In genomic region chr13:77544765-77545316, GRCh38 we compare ENCODE assay signal across 15 cellular contexts. TPM values are rescaled to one million over a fixed set of nuclear protein-coding genes. Genes with fewer than 3 reads are reported as not detected.
A peak's percentile ranks its signal among the peaks of the same experiment; 100 is the strongest.
DNase-seq lines count a peak whose midpoint lies in the region; ATAC-seq, FAIRE-seq and TF ChIP-seq lines count a peak whose summit lies in the region.
"Had no signal": no experiment of that assay in that cellular context is flagged by ENCODE, and none has a peak within 500 bp of the region (broad histone marks: within the 10 kb centered on the region; RNA-seq: fewer than 3 reads in every experiment).

No MANE protein-coding gene starts in this region.

- H3K4me2 ChIP-seq in keratinocyte (ENCODE audit: control insufficient read depth, extremely low read depth, insufficient read depth, low read depth, low read length), result peak overlapping the region; percentile 42

- no peaks in the 10 kb centered on the region for H3K36me3 ChIP-seq in keratinocyte (ENCODE audit: control insufficient read depth in 2 of 2, extremely low read depth in 1 of 2, insufficient read depth in 2 of 2, low read length in 2 of 2)

- H3K27ac Mint-ChIP-seq in endothelial cell (ENCODE audit: unreplicated experiment), result no peak overlapping the region
- H3K27ac Mint-ChIP-seq: activated naive CD8-positive, alpha-beta T cell treated with anti-CD3 and anti-CD28 coated beads, Interleukin-2, amount 50 U/mL, for 24 hours had no signal

- no peaks in the 10 kb centered on the region for H3K9me3 Mint-ChIP-seq in endothelial cell (ENCODE audit: unreplicated experiment)
- H3K9me3 Mint-ChIP-seq: activated naive CD8-positive, alpha-beta T cell treated with anti-CD3 and anti-CD28 coated beads, Interleukin-2, amount 50 U/mL, for 24 hours; naive B cell had no signal

- H3K36me3 Mint-ChIP-seq in endothelial cell (ENCODE audit: low read depth, unreplicated experiment), result no peaks in the 10 kb centered on the region
- H3K36me3 Mint-ChIP-seq: CD4-positive, CD25-positive, alpha-beta regulatory T cell; naive B cell had no signal

- H3K4me3 Mint-ChIP-seq in endothelial cell (ENCODE audit: unreplicated experiment), result no peak overlapping the region
- H3K4me3 Mint-ChIP-seq: activated naive CD8-positive, alpha-beta T cell treated with anti-CD3 and anti-CD28 coated beads, Interleukin-2, amount 50 U/mL, for 24 hours; CD4-positive, CD25-positive, alpha-beta regulatory T cell; naive B cell had no signal

- H3K9ac ChIP-seq in keratinocyte (ENCODE audit: control insufficient read depth, extremely low read depth, insufficient read depth, low read length), result no peak overlapping the region

- no peaks in the 10 kb centered on the region for H3K79me2 ChIP-seq in keratinocyte (ENCODE audit: control insufficient read depth, insufficient read depth, low read length)

- no peaks in the 10 kb centered on the region for H4K20me1 ChIP-seq in keratinocyte (ENCODE audit: control insufficient read depth, extremely low read depth, insufficient read depth, low read length)

- TF ChIP-seq CTCF in keratinocyte (optimal IDR thresholded peaks at IDR 0.05 in 1 of 3, IDR thresholded peaks at IDR 0.05 in 1 of 3, conservative IDR thresholded peaks at IDR 0.05 in 1 of 3; ENCODE audit: extremely low read depth in 1 of 3, insufficient read depth in 2 of 3, low read length in 3 of 3) (no peak), endothelial cell (IDR thresholded peaks at IDR 0.05; ENCODE audit: unreplicated experiment) (no peak)

- H3K27ac ChIP-seq in keratinocyte (ENCODE audit: control insufficient read depth, insufficient read depth, low read length), result no peak overlapping the region

- no peak overlapping the region for H3K4me3 ChIP-seq in keratinocyte (ENCODE audit: control insufficient read depth in 2 of 3, extremely low read depth in 1 of 3, insufficient read depth in 2 of 3, low read depth in 1 of 3, low read length in 3 of 3)

- ATAC-seq in GM21447 (IDR thresholded peaks at IDR 0.05; ENCODE audit: unreplicated experiment), result peak; percentile 45
- ATAC-seq in HG03439 (IDR thresholded peaks at IDR 0.05; ENCODE audit: unreplicated experiment), result peak; percentile 48
- ATAC-seq in HG03280 (IDR thresholded peaks at IDR 0.05; ENCODE audit: unreplicated experiment), result no peak
- ATAC-seq: activated naive CD8-positive, alpha-beta T cell treated with anti-CD3 and anti-CD28 coated beads, Interleukin-2, amount 50 U/mL, for 24 hours had no signal

- peaks cover 9% of the 10 kb centered on the region for H3K4me1 Mint-ChIP-seq in endothelial cell (ENCODE audit: unreplicated experiment)
- H3K4me1 Mint-ChIP-seq: activated naive CD8-positive, alpha-beta T cell treated with anti-CD3 and anti-CD28 coated beads, Interleukin-2, amount 50 U/mL, for 24 hours; CD4-positive, CD25-positive, alpha-beta regulatory T cell had no signal

- peaks cover 15% of the 10 kb centered on the region for H3K4me1 ChIP-seq in keratinocyte (ENCODE audit: control insufficient read depth, extremely low read depth, insufficient read depth, low read length)

- DNase-seq in GM18507 (ENCODE audit: extremely low spot score, insufficient read length, low read depth), result no peak
- no peak for DNase-seq in keratinocyte (ENCODE audit: low read depth, low spot score)
- no peak for DNase-seq in DMS114 treated with DMSO at 0.1 percent for 48 hours (lab: John Stamatoyannopoulos, UW; ENCODE audit: unreplicated experiment)
- no peak for DNase-seq in SW 1271 (lab: John Stamatoyannopoulos, UW)
- no peak for DNase-seq in endothelial cell (ENCODE audit: low spot score)
- DNase-seq: activated naive CD8-positive, alpha-beta T cell treated with anti-CD3 and anti-CD28 coated beads, Interleukin-2, amount 50 U/mL, for 24 hours; CD4-positive, CD25-positive, alpha-beta regulatory T cell; naive B cell had no signal

- H3K9me1 ChIP-seq in keratinocyte (ENCODE audit: control insufficient read depth, extremely low read depth, insufficient read depth, low read length), result no peaks in the 10 kb centered on the region

- H2AFZ ChIP-seq in keratinocyte (ENCODE audit: control insufficient read depth, low read length), result no peak overlapping the region

- H3K27me3 ChIP-seq in keratinocyte (ENCODE audit: control insufficient read depth, extremely low read depth, insufficient read depth, low read length), result no peaks in the 10 kb centered on the region

- FAIRE-seq in GM18507 (lab: Jason Lieb, UNC) (peak; percentile 61), keratinocyte (lab: Jason Lieb, UNC) (peak; percentile 26)
- FAIRE-seq: colon, H1 had no signal

- H3K9me3 ChIP-seq in keratinocyte (ENCODE audit: control insufficient read depth, low read depth, low read length), result no peaks in the 10 kb centered on the region

- dilution Hi-C loops in keratinocyte (cut with MboI; ENCODE audit: extremely low pct_ligation_motif_present, low sequenced_read_pairs), result no loop called here

- no peaks in the 10 kb centered on the region for H3K27me3 Mint-ChIP-seq in endothelial cell (ENCODE audit: unreplicated experiment)

RNA-seq across cellular contexts. Expression of gene SCEL, which starts 9.3 kb away (rescaled TPM):
- polyA plus RNA-seq in keratinocyte, result 23.7 to 32.7 TPM (median 30.5 TPM) in 3 replicates
- 174 TPM for polyA plus RNA-seq in keratinocyte (2011; ENCODE audit: low read depth)
- 18.4 and 45.7 TPM in 2 replicates for polyA plus RNA-seq in keratinocyte (2011; cell fraction: cytosol; rRNA removed)
- 37.0 and 60.9 TPM in 2 replicates for polyA plus RNA-seq in keratinocyte (2011; cell fraction: nucleus; rRNA removed)
- 21.5 and 65.8 TPM in 2 replicates for polyA plus RNA-seq in keratinocyte (2012; ENCODE audit: low replicate concordance)
- polyA minus RNA-seq in keratinocyte, result 5.8 to 20.8 TPM (median 15.9 TPM) in 3 replicates
- polyA minus RNA-seq in keratinocyte (2011; cell fraction: cytosol; rRNA and poly(A)+ RNA removed), result 15.5 TPM
- 21.0 and 30.9 TPM in 2 replicates for polyA minus RNA-seq in keratinocyte (2011; cell fraction: nucleus; rRNA and poly(A)+ RNA removed)
- not detected for total RNA-seq in endothelial cell (ENCODE audit: unreplicated experiment)
- total RNA-seq: CD4-positive, CD25-positive, alpha-beta regulatory T cell; H1; right cardiac atrium; RPMI7951 had no signal
- polyA plus RNA-seq: CD4-positive, CD25-positive, alpha-beta regulatory T cell; H1 had no signal
